Comparison of ENCODE assay signal across 1 cellular context in the genomic region with DNA sequence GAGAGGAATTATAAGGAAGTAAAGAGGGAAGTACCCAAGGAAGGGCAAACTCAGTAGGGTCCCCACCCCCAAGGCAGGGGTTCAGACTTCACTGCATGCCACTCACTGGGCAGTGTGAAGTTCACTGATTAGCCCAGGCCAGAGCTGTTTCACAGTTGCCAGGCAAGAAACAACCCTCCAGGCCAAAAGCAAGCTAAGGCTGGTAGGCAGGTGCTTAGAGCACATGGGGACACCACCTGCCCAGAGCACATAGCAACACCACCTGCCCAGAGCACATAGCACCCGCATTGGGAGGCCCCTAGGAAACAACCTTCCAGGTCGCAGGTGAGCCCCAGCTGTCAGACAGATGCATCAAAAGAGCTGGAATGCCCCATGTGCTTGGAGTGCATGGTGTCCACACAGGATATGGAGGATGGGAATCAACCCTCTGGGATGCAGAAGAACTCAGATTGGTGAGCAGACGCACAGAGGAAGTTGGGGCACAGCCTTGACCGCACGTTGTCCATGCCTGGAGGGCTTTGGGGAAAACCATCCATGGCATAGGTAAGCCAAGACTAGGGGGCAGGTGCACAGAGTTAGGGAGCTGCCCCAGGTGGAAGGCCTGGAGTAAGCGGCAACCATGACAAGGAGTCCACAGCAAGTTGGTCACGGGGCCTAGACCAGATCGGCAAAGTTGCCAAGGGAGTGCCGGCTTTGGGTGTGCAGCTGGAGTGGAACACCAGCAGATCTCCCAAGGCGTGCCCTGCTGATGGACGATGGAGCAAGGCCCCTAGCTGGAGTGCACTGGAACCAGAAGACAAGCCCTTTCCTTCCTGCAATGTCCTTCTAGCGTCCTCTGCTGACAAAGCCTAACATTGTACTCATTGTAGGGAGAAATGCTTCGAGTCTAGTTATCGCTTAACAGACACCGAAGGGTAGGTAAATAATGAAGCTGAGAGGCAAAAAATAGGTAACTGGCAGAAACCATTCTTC.
TF ChIP-seq lines count a peak whose summit lies in the region.

No MANE protein-coding gene starts in this region.

TF ChIP-seq in endothelial cell of umbilical vein, 7 proteins besides CTCF, POLR2A, EP300 and RAD21:
- TF ChIP-seq, protein P1, sequence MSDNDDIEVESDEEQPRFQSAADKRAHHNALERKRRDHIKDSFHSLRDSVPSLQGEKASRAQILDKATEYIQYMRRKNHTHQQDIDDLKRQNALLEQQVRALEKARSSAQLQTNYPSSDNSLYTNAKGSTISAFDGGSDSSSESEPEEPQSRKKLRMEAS (IDR thresholded peaks at IDR 0.05; ENCODE audit: insufficient read depth, insufficient read length), result no peak
- TF ChIP-seq MYC (IDR thresholded peaks at IDR 0.05; ENCODE audit: low read depth, low read length) (no peak), POLR2AphosphoS5 (IDR thresholded peaks at IDR 0.05; ENCODE audit: insufficient read depth, low read depth, low read length) (no peak), FOS (IDR thresholded peaks at IDR 0.05; ENCODE audit: borderline replicate concordance, insufficient read depth, low read length) (no peak), EZH2 (IDR thresholded peaks at IDR 0.05; ENCODE audit: borderline replicate concordance, low read depth, low read length, severe bottlenecking) (no peak), JUN (IDR thresholded peaks at IDR 0.05; ENCODE audit: borderline replicate concordance, insufficient read depth, insufficient read length, low read depth) (no peak), GATA2 (IDR thresholded peaks at IDR 0.05; ENCODE audit: insufficient read depth, insufficient read length, low read depth, low read length) (no peak)
